8 cellular contexts compared by ENCODE assay signal in the genomic region with DNA sequence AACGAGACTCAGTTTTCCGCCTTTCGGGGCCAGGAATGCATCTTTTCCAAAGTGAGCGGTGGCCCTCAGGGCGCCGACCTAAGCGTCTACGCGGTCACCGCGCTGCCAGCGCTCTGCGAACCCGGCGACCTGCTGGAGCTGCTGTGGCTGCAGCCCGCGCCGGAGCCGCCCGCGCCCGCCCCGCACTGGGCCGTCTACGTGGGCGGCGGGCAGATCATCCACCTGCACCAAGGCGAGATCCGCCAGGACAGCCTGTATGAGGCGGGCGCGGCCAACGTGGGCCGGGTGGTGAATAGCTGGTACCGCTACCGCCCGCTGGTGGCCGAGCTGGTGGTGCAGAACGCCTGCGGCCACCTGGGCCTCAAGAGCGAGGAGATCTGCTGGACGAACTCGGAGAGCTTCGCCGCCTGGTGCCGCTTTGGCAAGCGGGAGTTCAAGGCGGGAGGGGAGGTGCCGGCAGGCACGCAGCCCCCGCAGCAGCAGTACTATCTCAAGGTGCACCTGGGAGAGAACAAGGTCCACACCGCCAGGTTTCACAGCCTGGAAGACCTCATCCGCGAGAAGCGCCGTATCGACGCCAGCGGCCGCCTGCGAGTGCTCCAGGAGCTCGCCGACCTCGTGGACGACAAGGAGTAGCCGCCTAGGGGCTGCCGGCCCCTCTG. TPM values are rescaled to one million over a fixed set of nuclear protein-coding genes. Genes with fewer than 3 reads are reported as not detected.
DNase-seq lines count a peak whose midpoint lies in the region; ATAC-seq, FAIRE-seq and TF ChIP-seq lines count a peak whose summit lies in the region.

No MANE protein-coding gene starts in this region.

- no peaks in the 10 kb centered on the region for H3K4me1 Mint-ChIP-seq in stimulated activated effector memory CD8-positive, alpha-beta T cell treated with anti-CD3 and anti-CD28 coated beads, Interleukin-12 subunit alpha, Interleukin-12 subunit beta, amount 100 ng/mL, for 72 hours

- no peak overlapping the region for H3K27ac Mint-ChIP-seq in stimulated activated effector memory CD8-positive, alpha-beta T cell treated with anti-CD3 and anti-CD28 coated beads, Interleukin-12 subunit alpha, Interleukin-12 subunit beta, amount 100 ng/mL, for 72 hours

- no peaks in the 10 kb centered on the region for H3K36me3 Mint-ChIP-seq in stimulated activated effector memory CD8-positive, alpha-beta T cell treated with anti-CD3 and anti-CD28 coated beads, Interleukin-12 subunit alpha, Interleukin-12 subunit beta, amount 100 ng/mL, for 72 hours

- POLR2A ChIA-PET in HEK293T (lab: Yijun Ruan, JAX): no interaction called here

- peaks cover 5% of the 10 kb centered on the region for H3K9me3 Mint-ChIP-seq in stimulated activated effector memory CD8-positive, alpha-beta T cell treated with anti-CD3 and anti-CD28 coated beads, Interleukin-12 subunit alpha, Interleukin-12 subunit beta, amount 100 ng/mL, for 72 hours

- ATAC-seq in stimulated activated effector memory CD8-positive, alpha-beta T cell treated with anti-CD3 and anti-CD28 coated beads, Interleukin-12 subunit alpha, Interleukin-12 subunit beta, amount 100 ng/mL, for 72 hours: peak; percentile 21
- no peak for ATAC-seq in HG02610 (IDR thresholded peaks at IDR 0.05; ENCODE audit: unreplicated experiment)

- CTCF ChIA-PET in HEK293T (lab: Yijun Ruan, JAX): no interaction called here

- DNase-seq in DMS153 treated with DMSO at 0.1 percent for 48 hours (lab: John Stamatoyannopoulos, UW; ENCODE audit: unreplicated experiment) (peak; percentile 62), HEK293T (ENCODE audit: extremely low spot score) (peak; percentile 59), NCI-H524 (lab: John Stamatoyannopoulos, UW) (peak; percentile 83 to 92), dermis blood vessel endothelial cell (peak; percentile 88), left kidney (ENCODE audit: low read depth, low spot score) (peak; percentile 96), urothelium cell line (ENCODE audit: low spot score) (no peak)
- no peak for DNase-seq in stimulated activated effector memory CD8-positive, alpha-beta T cell treated with anti-CD3 and anti-CD28 coated beads, Interleukin-12 subunit alpha, Interleukin-12 subunit beta, amount 100 ng/mL, for 72 hours (ENCODE audit: low spot score in 2 of 2)

- no peak for FAIRE-seq in urothelium cell line (lab: Jason Lieb, UNC)

- no peak overlapping the region for H3K4me3 Mint-ChIP-seq in stimulated activated effector memory CD8-positive, alpha-beta T cell treated with anti-CD3 and anti-CD28 coated beads, Interleukin-12 subunit alpha, Interleukin-12 subunit beta, amount 100 ng/mL, for 72 hours

TF ChIP-seq in HEK293T, 16 proteins besides CTCF, POLR2A, EP300 and RAD21:
- TF ChIP-seq, protein P1, sequence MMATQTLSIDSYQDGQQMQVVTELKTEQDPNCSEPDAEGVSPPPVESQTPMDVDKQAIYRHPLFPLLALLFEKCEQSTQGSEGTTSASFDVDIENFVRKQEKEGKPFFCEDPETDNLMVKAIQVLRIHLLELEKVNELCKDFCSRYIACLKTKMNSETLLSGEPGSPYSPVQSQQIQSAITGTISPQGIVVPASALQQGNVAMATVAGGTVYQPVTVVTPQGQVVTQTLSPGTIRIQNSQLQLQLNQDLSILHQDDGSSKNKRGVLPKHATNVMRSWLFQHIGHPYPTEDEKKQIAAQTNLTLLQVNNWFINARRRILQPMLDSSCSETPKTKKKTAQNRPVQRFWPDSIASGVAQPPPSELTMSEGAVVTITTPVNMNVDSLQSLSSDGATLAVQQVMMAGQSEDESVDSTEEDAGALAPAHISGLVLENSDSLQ (IDR thresholded peaks at IDR 0.05): no peak
- TF ChIP-seq ZNF384 (IDR thresholded peaks at IDR 0.05) (no peak), FOXK2 (IDR thresholded peaks at IDR 0.05) (no peak), LEF1 (IDR thresholded peaks at IDR 0.05; ENCODE audit: borderline replicate concordance) (no peak), FOXA1 (IDR thresholded peaks at IDR 0.05) (no peak), TARDBP (IDR thresholded peaks at IDR 0.05) (no peak), SP1 (IDR thresholded peaks at IDR 0.05) (no peak), HDGF (IDR thresholded peaks at IDR 0.05; ENCODE audit: borderline replicate concordance) (no peak)

RNA-seq across cellular contexts. Expression of a gene that starts 1.8 kb away (rescaled TPM):
- total RNA-seq in dermis blood vessel endothelial cell: 1.7 and 2.4 TPM in 2 replicates

Comparison
In these comparisons a context has a peak if more than half of its experiments do, and no peak if none do; other contexts are left out.
1. DNase-seq: peak in DMS153 treated with DMSO at 0.1 percent for 48 hours (single experiment), HEK293T (single experiment), NCI-H524 (2 of 2), dermis blood vessel endothelial cell (single experiment) and left kidney (single experiment); none in stimulated activated effector memory CD8-positive, alpha-beta T cell treated with anti-CD3 and anti-CD28 coated beads, Interleukin-12 subunit alpha, Interleukin-12 subunit beta, amount 100 ng/mL, for 72 hours (0 of 2) and urothelium cell line (single experiment).